ENCODE assay signal across 1 cellular context in genomic region chr11:197741-198235, GRCh38.
TF ChIP-seq lines count a peak whose summit lies in the region.

No MANE protein-coding gene starts in this region.

TF ChIP-seq in HepG2, 621 proteins besides CTCF, POLR2A, EP300 and RAD21:
- TF ChIP-seq TGIF2 (CRISPR knock-in tag; IDR thresholded peaks at IDR 0.05), result no peak
- TF ChIP-seq, protein P1, sequence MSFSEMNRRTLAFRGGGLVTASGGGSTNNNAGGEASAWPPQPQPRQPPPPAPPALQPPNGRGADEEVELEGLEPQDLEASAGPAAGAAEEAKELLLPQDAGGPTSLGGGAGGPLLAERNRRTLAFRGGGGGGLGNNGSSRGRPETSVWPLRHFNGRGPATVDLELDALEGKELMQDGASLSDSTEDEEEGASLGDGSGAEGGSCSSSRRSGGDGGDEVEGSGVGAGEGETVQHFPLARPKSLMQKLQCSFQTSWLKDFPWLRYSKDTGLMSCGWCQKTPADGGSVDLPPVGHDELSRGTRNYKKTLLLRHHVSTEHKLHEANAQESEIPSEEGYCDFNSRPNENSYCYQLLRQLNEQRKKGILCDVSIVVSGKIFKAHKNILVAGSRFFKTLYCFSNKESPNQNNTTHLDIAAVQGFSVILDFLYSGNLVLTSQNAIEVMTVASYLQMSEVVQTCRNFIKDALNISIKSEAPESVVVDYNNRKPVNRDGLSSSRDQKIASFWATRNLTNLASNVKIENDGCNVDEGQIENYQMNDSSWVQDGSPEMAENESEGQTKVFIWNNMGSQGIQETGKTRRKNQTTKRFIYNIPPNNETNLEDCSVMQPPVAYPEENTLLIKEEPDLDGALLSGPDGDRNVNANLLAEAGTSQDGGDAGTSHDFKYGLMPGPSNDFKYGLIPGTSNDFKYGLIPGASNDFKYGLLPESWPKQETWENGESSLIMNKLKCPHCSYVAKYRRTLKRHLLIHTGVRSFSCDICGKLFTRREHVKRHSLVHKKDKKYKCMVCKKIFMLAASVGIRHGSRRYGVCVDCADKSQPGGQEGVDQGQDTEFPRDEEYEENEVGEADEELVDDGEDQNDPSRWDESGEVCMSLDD (CRISPR knock-in tag; IDR thresholded peaks at IDR 0.05; ENCODE audit: borderline replicate concordance), result no peak
- TF ChIP-seq LCORL (IDR thresholded peaks at IDR 0.05), result no peak
- no peak for TF ChIP-seq LCORL (CRISPR knock-in tag; IDR thresholded peaks at IDR 0.05)
- TF ChIP-seq DNMT1 (CRISPR knock-in tag; IDR thresholded peaks at IDR 0.05), result no peak
- TF ChIP-seq ZNF431 (CRISPR knock-in tag; IDR thresholded peaks at IDR 0.05; ENCODE audit: borderline replicate concordance, low read depth), result no peak
- TF ChIP-seq MAFG (CRISPR knock-in tag; IDR thresholded peaks at IDR 0.05), result no peak
- no peak for TF ChIP-seq RFX3 (CRISPR knock-in tag; IDR thresholded peaks at IDR 0.05)
- TF ChIP-seq, protein P2, sequence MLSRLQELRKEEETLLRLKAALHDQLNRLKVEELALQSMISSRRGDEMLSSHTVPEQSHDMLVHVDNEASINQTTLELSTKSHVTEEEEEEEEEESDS (CRISPR knock-in tag; IDR thresholded peaks at IDR 0.05; ENCODE audit: borderline replicate concordance), result no peak
- TF ChIP-seq DRAP1 (CRISPR knock-in tag; IDR thresholded peaks at IDR 0.05), result no peak
- TF ChIP-seq, protein P3, sequence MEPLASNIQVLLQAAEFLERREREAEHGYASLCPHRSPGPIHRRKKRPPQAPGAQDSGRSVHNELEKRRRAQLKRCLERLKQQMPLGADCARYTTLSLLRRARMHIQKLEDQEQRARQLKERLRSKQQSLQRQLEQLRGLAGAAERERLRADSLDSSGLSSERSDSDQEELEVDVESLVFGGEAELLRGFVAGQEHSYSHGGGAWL (CRISPR knock-in tag; IDR thresholded peaks at IDR 0.05), result no peak
TF ChIP-seq in HepG2: peak in this region for 0.
